ENCODE assay signal across 8 cellular contexts in the genomic region with DNA sequence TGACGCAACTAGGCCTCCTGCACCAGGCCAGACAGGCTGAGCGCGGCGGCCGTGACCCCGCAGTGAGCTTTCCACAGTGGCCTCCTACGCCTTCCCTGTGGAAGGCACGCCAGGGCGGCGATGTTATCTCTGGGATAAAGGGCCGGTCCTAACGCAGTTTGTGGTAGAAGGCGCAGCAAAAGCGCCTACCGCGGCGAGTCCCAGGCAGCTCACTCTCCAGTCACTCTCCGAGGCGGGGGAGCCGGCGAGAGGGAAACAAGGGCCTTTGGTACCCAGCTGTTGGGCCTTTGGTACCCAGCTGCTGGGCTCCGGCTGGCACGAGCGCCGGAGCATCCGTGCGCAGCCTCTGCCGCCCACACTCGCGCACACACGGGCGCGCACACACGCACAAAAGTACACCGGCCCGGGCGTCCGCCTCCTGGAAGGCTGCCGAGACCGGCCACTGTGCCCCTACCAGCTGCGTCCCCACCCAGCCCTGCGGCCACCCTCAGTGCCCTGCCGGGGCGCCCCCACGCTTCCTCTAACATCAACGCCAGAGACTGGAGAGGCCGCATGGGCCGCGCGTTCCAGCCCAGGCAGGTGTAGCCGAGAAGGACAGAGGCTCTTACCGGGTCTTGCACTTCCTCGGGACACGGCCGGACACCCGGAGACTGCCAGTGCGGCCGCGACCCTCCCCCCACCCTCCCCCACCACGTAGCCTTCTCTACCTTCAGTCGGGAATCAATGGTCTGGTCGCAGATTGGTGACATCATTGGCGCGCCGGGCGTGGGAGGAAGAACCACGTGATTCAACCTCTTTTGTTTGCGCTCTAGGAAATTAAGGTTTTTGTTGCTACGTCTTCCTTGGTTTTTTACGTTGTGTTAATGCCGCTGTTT. TPM values are rescaled to one million over a fixed set of nuclear protein-coding genes. Genes with fewer than 3 reads are reported as not detected.
A peak's percentile ranks its signal among the peaks of the same experiment; 100 is the strongest.
DNase-seq lines count a peak whose midpoint lies in the region; TF ChIP-seq lines count a peak whose summit lies in the region.

No MANE protein-coding gene starts in this region.

- CTCF ChIA-PET in HEK293T (lab: Yijun Ruan, JAX), result no interaction called here

- peak overlapping the region; percentile 97 for H3K4me2 ChIP-seq in DOHH2 (ENCODE audit: low read length)
- H3K4me2 ChIP-seq in parathyroid adenoma (ENCODE audit: low read length), result peak overlapping the region; percentile 99

- peaks cover 5% of the 10 kb centered on the region; the same call in 1 of the 2 replicates for H3F3A ChIP-seq in DOHH2 (ENCODE audit: control insufficient read depth, insufficient read depth)

- WGBS in thyroid gland, 2 donors, result 0% methylated on average over 29 to 45 of the region's 71 CpGs

- TF ChIP-seq POLR2A in thyroid gland (IDR thresholded peaks at IDR 0.05), result no peak

- intact Hi-C loops in cardiac septum (cut with DNase I), result loop anchor here (2.0 kb wide), 1 partner anchor 69 kb away; a partner anchor contains a TSS
- intact Hi-C loops in thyroid gland (cut with DNase I), result no loop called here

- H2AFZ ChIP-seq in parathyroid adenoma, result peak overlapping the region; percentile 90

- H3K9ac ChIP-seq in adipocyte (ENCODE audit: low read length) (peak overlapping the region; percentile 94), parathyroid adenoma (peak overlapping the region; percentile 8)

- peak; percentile 91 for DNase-seq in HEK293T (ENCODE audit: extremely low spot score)
- DNase-seq in NCI-H1436 (lab: John Stamatoyannopoulos, UW), result peak; percentile 78
- DNase-seq in T follicular helper cell (ENCODE audit: low read depth), result peak; percentile 87
- peak; percentile 93 for DNase-seq in adipocyte (ENCODE audit: low read depth)
- DNase-seq in cardiac septum (ENCODE audit: low spot score), result peak; percentile 94
- DNase-seq in thyroid gland, result peak; percentile 86 to 90

- H3K27me3 ChIP-seq in DOHH2 (ENCODE audit: control insufficient read depth, low read length) (peaks cover 8% of the 10 kb centered on the region), adipocyte (replicated peaks; ENCODE audit: control insufficient read depth, insufficient read depth, low read length) (peaks cover 3% of the 10 kb centered on the region), parathyroid adenoma (ENCODE audit: control insufficient read depth, insufficient read depth, low read length) (no peaks in the 10 kb centered on the region), thyroid gland (no peaks in the 10 kb centered on the region)

- POLR2A ChIA-PET in HEK293T (lab: Yijun Ruan, JAX), result interaction anchor here (0.5 to 1.4 kb wide), 4 partner anchors 17 to 116 kb away, joined by 3 to 8 read pairs (median 3); no protein-coding TSS in a partner anchor

- peak; percentile 22 for TF ChIP-seq CTCF in DOHH2 (IDR thresholded peaks at IDR 0.05; ENCODE audit: low read depth, low read length, poor library complexity, severe bottlenecking)
- TF ChIP-seq CTCF in parathyroid adenoma (IDR thresholded peaks at IDR 0.05), result no peak
- TF ChIP-seq CTCF in thyroid gland (IDR thresholded peaks at IDR 0.05), result no peak

- H3K27ac ChIP-seq in DOHH2 (ENCODE audit: low read depth, low read length) (peak overlapping the region; percentile 47), parathyroid adenoma (peak overlapping the region; percentile 91), thyroid gland (peak overlapping the region; percentile 79 to 85 (median 84))

- H3K36me3 ChIP-seq in DOHH2 (ENCODE audit: control insufficient read depth, low read length), result peaks cover 35% of the 10 kb centered on the region
- H3K36me3 ChIP-seq in adipocyte (ENCODE audit: control insufficient read depth, insufficient read depth, low read length, severe bottlenecking), result peaks cover 4% of the 10 kb centered on the region
- H3K36me3 ChIP-seq in parathyroid adenoma (ENCODE audit: control insufficient read depth, insufficient read depth, low read length), result no peaks in the 10 kb centered on the region
- no peaks in the 10 kb centered on the region for H3K36me3 ChIP-seq in thyroid gland

- H3K9me3 ChIP-seq in DOHH2 (ENCODE audit: control insufficient read depth, insufficient read depth, low read length), result no peaks in the 10 kb centered on the region
- peaks cover 7% of the 10 kb centered on the region for H3K9me3 ChIP-seq in adipocyte (ENCODE audit: control insufficient read depth, low read length)
- H3K9me3 ChIP-seq in parathyroid adenoma (ENCODE audit: control insufficient read depth, low read length), result no peaks in the 10 kb centered on the region
- H3K9me3 ChIP-seq in thyroid gland, result no peaks in the 10 kb centered on the region

- H3K79me2 ChIP-seq in DOHH2 (ENCODE audit: control insufficient read depth, low read length) (peaks cover 56% of the 10 kb centered on the region), parathyroid adenoma (peaks cover 27% of the 10 kb centered on the region)

- H4K20me1 ChIP-seq in DOHH2 (ENCODE audit: control insufficient read depth, insufficient read depth, low read depth, low read length), result peaks cover 10% of the 10 kb centered on the region; the same call in 1 of the 2 replicates

- peak overlapping the region; percentile 99 for H3K4me3 ChIP-seq in DOHH2 (ENCODE audit: low read length)
- peak overlapping the region; percentile 95 for H3K4me3 ChIP-seq in adipocyte (ENCODE audit: low read length)
- H3K4me3 ChIP-seq in parathyroid adenoma (ENCODE audit: low read depth, low read length), result peak overlapping the region; percentile 85
- H3K4me3 ChIP-seq in thyroid gland (replicated peaks in 1 of 3), result peak overlapping the region; percentile 66 to 96 (median 85)

- no peaks in the 10 kb centered on the region for H3K9me2 ChIP-seq in DOHH2 (replicated peaks; ENCODE audit: control insufficient read depth, low read length)

- H3K4me1 ChIP-seq in DOHH2 (ENCODE audit: control insufficient read depth, low read length), result peaks cover 36% of the 10 kb centered on the region
- peaks cover 17% of the 10 kb centered on the region for H3K4me1 ChIP-seq in adipocyte (ENCODE audit: control insufficient read depth, insufficient read depth, low read length)
- H3K4me1 ChIP-seq in parathyroid adenoma, result peaks cover 4% of the 10 kb centered on the region
- peaks cover 7 to 9% of the 10 kb centered on the region in 2 donors for H3K4me1 ChIP-seq in thyroid gland

TF ChIP-seq in HEK293T, 16 proteins besides CTCF, POLR2A, EP300 and RAD21:
- no peak for TF ChIP-seq FOXM1 (IDR thresholded peaks at IDR 0.05; ENCODE audit: borderline replicate concordance)
- peak; percentile 95 for TF ChIP-seq L3MBTL2 (conservative IDR thresholded peaks at IDR 0.05)

RNA-seq across cellular contexts. Expression of a gene that starts 19.5 kb away (rescaled TPM):
- 54.1 TPM for total RNA-seq in cardiac septum
- total RNA-seq in thyroid gland, result 100 to 1,000 TPM in 2 of 4 donors, 10 to 100 TPM in 2; 89.1 to 168 (median 114) TPM

RNA-seq across cellular contexts. Expression of a gene that starts 59.9 kb away (rescaled TPM):
- total RNA-seq in cardiac septum, result 0.05 TPM
- total RNA-seq in thyroid gland, result under 1 TPM in 1 of 4 donors, not detected in 3; 0.73 TPM

Comparison
In these comparisons a context has a peak if more than half of its experiments do, and no peak if none do; other contexts are left out.
1. Peak in every context shown above with its lines: DNase-seq, H3K4me3 ChIP-seq and H3K27ac ChIP-seq.